In the genomic region with DNA sequence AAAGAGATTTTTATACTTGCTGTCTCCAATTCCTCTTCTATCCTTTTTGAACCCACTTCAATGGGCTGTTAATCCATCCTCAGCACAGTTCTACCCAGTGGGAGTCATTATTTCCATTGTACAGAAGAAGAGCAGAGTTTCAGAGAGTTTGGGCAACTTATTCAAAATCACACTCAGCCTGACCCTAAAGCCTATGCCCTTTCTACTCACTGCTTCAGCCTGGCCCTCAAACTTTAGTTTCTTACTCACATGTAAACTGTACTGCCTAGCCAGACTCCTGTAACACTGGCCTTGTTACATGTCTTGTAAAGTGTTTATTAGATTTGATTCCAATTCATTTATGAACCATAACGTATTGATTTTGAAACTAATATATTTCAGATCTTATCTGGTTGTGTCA, we compare ENCODE assay signal across 1 cellular context.
TF ChIP-seq lines count a peak whose summit lies in the region.

No MANE protein-coding gene starts in this region.

TF ChIP-seq in GM12878, 131 proteins besides CTCF, POLR2A, EP300 and RAD21 (continued from another document):
- TF ChIP-seq, protein P1, sequence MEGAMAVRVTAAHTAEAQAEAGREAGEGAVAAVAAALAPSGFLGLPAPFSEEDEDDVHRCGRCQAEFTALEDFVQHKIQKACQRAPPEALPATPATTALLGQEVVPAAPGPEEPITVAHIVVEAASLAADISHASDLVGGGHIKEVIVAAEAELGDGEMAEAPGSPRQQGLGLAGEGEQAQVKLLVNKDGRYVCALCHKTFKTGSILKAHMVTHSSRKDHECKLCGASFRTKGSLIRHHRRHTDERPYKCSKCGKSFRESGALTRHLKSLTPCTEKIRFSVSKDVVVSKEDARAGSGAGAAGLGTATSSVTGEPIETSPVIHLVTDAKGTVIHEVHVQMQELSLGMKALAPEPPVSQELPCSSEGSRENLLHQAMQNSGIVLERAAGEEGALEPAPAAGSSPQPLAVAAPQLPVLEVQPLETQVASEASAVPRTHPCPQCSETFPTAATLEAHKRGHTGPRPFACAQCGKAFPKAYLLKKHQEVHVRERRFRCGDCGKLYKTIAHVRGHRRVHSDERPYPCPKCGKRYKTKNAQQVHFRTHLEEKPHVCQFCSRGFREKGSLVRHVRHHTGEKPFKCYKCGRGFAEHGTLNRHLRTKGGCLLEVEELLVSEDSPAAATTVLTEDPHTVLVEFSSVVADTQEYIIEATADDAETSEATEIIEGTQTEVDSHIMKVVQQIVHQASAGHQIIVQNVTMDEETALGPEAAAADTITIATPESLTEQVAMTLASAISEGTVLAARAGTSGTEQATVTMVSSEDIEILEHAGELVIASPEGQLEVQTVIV (IDR thresholded peaks at IDR 0.05; ENCODE audit: borderline replicate concordance, partially characterized antibody), result no peak
- no peak for TF ChIP-seq CEBPB (IDR thresholded peaks at IDR 0.05; ENCODE audit: borderline replicate concordance in 1 of 2, low read depth in 2 of 2, low read length in 2 of 2)
